In the genomic region with DNA sequence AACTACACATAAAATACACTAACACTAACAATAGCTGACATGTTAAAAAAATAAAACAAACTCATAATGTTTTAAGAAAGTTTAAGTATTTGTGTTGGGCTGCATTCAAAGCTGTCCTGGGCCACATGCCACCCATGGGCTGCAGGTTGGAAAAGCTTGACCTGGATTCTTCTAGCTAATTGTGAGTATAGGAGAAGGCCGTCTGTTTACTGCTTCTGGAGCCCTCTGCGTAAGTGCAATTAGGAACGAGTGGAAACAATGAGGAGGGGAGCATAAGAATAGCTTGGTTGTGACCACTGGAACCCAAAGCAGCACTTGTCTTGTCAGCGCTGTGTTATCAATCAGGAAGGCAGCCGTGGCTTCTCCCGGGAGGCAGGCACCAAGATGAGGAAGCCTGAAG, we compare ENCODE assay signal across 1 cellular context.
TF ChIP-seq lines count a peak whose summit lies in the region.

No MANE protein-coding gene starts in this region.

TF ChIP-seq in GM23338, 12 proteins besides CTCF, POLR2A, EP300 and RAD21:
- TF ChIP-seq, protein P1, sequence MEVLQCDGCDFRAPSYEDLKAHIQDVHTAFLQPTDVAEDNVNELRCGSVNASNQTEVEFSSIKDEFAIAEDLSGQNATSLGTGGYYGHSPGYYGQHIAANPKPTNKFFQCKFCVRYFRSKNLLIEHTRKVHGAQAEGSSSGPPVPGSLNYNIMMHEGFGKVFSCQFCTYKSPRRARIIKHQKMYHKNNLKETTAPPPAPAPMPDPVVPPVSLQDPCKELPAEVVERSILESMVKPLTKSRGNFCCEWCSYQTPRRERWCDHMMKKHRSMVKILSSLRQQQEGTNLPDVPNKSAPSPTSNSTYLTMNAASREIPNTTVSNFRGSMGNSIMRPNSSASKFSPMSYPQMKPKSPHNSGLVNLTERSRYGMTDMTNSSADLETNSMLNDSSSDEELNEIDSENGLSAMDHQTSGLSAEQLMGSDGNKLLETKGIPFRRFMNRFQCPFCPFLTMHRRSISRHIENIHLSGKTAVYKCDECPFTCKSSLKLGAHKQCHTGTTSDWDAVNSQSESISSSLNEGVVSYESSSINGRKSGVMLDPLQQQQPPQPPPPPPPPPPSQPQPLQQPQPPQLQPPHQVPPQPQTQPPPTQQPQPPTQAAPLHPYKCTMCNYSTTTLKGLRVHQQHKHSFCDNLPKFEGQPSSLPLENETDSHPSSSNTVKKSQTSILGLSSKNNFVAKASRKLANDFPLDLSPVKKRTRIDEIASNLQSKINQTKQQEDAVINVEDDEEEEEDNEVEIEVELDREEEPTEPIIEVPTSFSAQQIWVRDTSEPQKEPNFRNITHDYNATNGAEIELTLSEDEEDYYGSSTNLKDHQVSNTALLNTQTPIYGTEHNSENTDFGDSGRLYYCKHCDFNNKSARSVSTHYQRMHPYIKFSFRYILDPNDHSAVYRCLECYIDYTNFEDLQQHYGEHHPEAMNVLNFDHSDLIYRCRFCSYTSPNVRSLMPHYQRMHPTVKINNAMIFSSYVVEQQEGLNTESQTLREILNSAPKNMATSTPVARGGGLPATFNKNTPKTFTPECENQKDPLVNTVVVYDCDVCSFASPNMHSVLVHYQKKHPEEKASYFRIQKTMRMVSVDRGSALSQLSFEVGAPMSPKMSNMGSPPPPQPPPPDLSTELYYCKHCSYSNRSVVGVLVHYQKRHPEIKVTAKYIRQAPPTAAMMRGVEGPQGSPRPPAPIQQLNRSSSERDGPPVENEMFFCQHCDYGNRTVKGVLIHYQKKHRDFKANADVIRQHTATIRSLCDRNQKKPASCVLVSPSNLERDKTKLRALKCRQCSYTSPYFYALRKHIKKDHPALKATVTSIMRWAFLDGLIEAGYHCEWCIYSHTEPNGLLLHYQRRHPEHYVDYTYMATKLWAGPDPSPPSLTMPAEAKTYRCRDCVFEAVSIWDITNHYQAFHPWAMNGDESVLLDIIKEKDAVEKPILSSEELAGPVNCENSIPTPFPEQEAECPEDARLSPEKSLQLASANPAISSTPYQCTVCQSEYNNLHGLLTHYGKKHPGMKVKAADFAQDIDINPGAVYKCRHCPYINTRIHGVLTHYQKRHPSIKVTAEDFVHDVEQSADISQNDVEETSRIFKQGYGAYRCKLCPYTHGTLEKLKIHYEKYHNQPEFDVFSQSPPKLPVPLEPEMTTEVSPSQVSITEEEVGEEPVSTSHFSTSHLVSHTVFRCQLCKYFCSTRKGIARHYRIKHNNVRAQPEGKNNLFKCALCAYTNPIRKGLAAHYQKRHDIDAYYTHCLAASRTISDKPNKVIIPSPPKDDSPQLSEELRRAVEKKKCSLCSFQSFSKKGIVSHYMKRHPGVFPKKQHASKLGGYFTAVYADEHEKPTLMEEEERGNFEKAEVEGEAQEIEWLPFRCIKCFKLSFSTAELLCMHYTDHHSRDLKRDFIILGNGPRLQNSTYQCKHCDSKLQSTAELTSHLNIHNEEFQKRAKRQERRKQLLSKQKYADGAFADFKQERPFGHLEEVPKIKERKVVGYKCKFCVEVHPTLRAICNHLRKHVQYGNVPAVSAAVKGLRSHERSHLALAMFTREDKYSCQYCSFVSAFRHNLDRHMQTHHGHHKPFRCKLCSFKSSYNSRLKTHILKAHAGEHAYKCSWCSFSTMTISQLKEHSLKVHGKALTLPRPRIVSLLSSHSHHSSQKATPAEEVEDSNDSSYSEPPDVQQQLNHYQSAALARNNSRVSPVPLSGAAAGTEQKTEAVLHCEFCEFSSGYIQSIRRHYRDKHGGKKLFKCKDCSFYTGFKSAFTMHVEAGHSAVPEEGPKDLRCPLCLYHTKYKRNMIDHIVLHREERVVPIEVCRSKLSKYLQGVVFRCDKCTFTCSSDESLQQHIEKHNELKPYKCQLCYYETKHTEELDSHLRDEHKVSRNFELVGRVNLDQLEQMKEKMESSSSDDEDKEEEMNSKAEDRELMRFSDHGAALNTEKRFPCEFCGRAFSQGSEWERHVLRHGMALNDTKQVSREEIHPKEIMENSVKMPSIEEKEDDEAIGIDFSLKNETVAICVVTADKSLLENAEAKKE (CRISPR knock-in tag; IDR thresholded peaks at IDR 0.05), result no peak
- TF ChIP-seq EZH2 (IDR thresholded peaks at IDR 0.05; ENCODE audit: low read depth, unreplicated experiment) (no peak), JUNB (IDR thresholded peaks at IDR 0.05; ENCODE audit: unreplicated experiment) (no peak), EZH2phosphoT487 (IDR thresholded peaks at IDR 0.05; ENCODE audit: unreplicated experiment) (no peak), ZNF114 (CRISPR knock-in tag; IDR thresholded peaks at IDR 0.05) (no peak), ZNF331 (CRISPR knock-in tag; IDR thresholded peaks at IDR 0.05; ENCODE audit: low read depth) (no peak), STAT1 (IDR thresholded peaks at IDR 0.05; ENCODE audit: unreplicated experiment) (no peak), NANOG (IDR thresholded peaks at IDR 0.05; ENCODE audit: borderline replicate concordance) (no peak)
